In the genomic region with DNA sequence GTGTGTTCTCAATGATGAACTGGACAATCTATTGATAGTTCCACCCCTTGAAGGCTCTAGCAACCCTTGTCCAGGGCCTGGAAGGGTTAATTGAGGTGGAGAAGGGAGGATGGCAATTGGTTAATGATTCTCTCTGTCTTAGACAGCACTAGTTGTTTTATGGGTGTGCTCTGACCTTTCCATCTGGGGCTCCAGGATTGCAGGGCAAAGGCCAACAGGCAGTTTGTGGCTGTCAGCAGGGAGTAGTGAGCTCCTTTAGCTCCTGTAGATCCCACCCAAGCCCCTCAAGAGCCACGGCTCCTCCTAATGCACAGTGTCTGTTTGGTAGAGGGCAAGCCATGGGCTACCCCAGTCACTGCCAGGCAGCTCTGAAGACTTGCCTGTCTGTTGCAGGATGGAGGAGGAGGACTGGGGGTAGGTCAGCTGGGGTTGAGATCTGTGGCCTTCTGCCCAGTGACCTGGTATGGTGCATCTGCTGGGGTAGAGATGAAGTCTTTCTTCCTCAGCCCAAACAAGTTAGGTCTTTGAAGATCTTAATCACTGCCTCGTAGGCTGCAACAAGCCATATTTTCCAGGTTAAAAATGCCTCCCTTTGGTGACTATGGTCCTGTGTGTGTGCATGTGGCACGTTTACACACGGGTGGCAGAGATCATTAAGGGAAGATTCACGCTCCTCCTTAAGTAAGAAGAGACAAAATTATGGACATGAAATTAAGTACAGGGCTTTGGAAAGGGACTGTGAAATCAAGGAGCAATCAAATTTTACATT, we compare ENCODE assay signal across 20 cellular contexts. TPM values are rescaled to one million over a fixed set of nuclear protein-coding genes. Genes with fewer than 3 reads are reported as not detected.
"Had no signal": no experiment of that assay in that cellular context is flagged by ENCODE, and none has a peak within 500 bp of the region (broad histone marks: within the 10 kb centered on the region; RNA-seq: fewer than 3 reads in every experiment).

No MANE protein-coding gene starts in this region.

- H3K36me3 ChIP-seq: adrenal gland, gastrocnemius medialis, neutrophil, spleen had no signal

- H3K4me3 ChIP-seq: adrenal gland, coronary artery, gastrocnemius medialis, heart right ventricle, spleen, tibial nerve had no signal

- H3K27ac ChIP-seq: adrenal gland, coronary artery, gastrocnemius medialis, heart right ventricle, neutrophil, spleen had no signal

- ATAC-seq: gastrocnemius medialis; heart right ventricle; right cardiac atrium; stimulated activated memory B cell treated with anti-CD40 and anti-IgM and Interleukin-4, amounts not matched to agents 10 μg/mL and 1 μg/mL and 100 μg/mL, for 72 hours had no signal

- H3K9me3 ChIP-seq: gastrocnemius medialis, neutrophil had no signal

- H3K27me3 ChIP-seq: adrenal gland, gastrocnemius medialis, heart right ventricle, neutrophil, tibial nerve had no signal

- H3K4me1 ChIP-seq: tibial nerve had no signal

- DNase-seq: activated CD4-positive, alpha-beta T cell treated with anti-CD3 and anti-CD28 coated beads, Interleukin-2, amount 10 ng/mL, durations not matched to agents 7 days and 5 days; activated CD4-positive, CD25-positive, alpha-beta regulatory T cell; activated naive CD4-positive, alpha-beta T cell treated with anti-CD3 and anti-CD28 coated beads, Interleukin-2, amount 10 ng/mL, durations not matched to agents 7 days and 5 days; activated T-cell treated with anti-CD3 and anti-CD28 coated beads for 4 hours; adrenal gland; caudate nucleus; effector CD8-positive, alpha-beta T cell; gastrocnemius medialis; heart right ventricle; right cardiac atrium; spleen; stimulated activated CD4-positive, alpha-beta T cell treated with anti-CD3 and anti-CD28 coated beads, Interleukin-1b, Interleukin-23, amount 100 ng/mL, for 48 hours had no signal

RNA-seq across cellular contexts. Expression of a gene that starts 7.7 kb away (rescaled TPM):
- total RNA-seq: activated CD8-positive, alpha-beta memory T cell treated with anti-CD3 and anti-CD28 coated beads for 36 hours had no signal

RNA-seq across cellular contexts. Expression of a gene that starts 26.0 kb away (rescaled TPM):
- total RNA-seq: activated CD4-positive, alpha-beta T cell treated with anti-CD3 and anti-CD28 coated beads, Interleukin-2, amount 10 ng/mL, durations not matched to agents 7 days and 5 days; activated CD8-positive, alpha-beta memory T cell treated with anti-CD3 and anti-CD28 coated beads for 36 hours; activated T-helper 2 cell treated with anti-CD3 and anti-CD28 coated beads, Interferon-gamma antibody, Interleukin-2, Interleukin-4, amounts not matched to agents 10 μg/mL and 5 μg/mL and 100 μg/mL, durations not matched to agents 14 hours and 24 hours and 36 hours; gastrocnemius medialis; myocyte; T-helper 2 cell treated with Interferon-gamma antibody and Interleukin-4, amounts not matched to agents 100 ng/mL and 5 ng/mL, for 36 hours; tibial nerve had no signal
